In genomic region chr2:165268751-165269150, GRCh38 we compare ENCODE assay signal across 18 cellular contexts. TPM values are rescaled to one million over a fixed set of nuclear protein-coding genes. Genes with fewer than 3 reads are reported as not detected.
DNase-seq lines count a peak whose midpoint lies in the region; ATAC-seq and TF ChIP-seq lines count a peak whose summit lies in the region.
"Had no signal": no experiment of that assay in that cellular context is flagged by ENCODE, and none has a peak within 500 bp of the region (broad histone marks: within the 10 kb centered on the region; RNA-seq: fewer than 3 reads in every experiment).

No MANE protein-coding gene starts in this region.

- no peaks in the 10 kb centered on the region for H3K4me1 Mint-ChIP-seq in activated T-cell treated with anti-CD3 and anti-CD28 coated beads, Interleukin-2, amount 50 U/mL, for 4 hours (ENCODE audit: low read depth)

- no peak for TF ChIP-seq CTCF in thyroid gland (IDR thresholded peaks at IDR 0.05)

- no peak overlapping the region for H3K27ac ChIP-seq in thyroid gland
- H3K27ac ChIP-seq: colonic mucosa, heart left ventricle had no signal

- no peaks in the 10 kb centered on the region for H3K36me3 Mint-ChIP-seq in activated T-cell treated with anti-CD3 and anti-CD28 coated beads, Interleukin-2, amount 50 U/mL, for 4 hours (ENCODE audit: insufficient read depth)
- H3K36me3 Mint-ChIP-seq: IgD-negative memory B cell had no signal

- no peaks in the 10 kb centered on the region for H3K9me3 ChIP-seq in thyroid gland
- H3K9me3 ChIP-seq: colonic mucosa, heart left ventricle, mucosa of descending colon, SK-N-SH had no signal

- H3K27me3 Mint-ChIP-seq in activated T-cell treated with anti-CD3 and anti-CD28 coated beads, Interleukin-2, amount 50 U/mL, for 4 hours (ENCODE audit: low read depth): peaks cover 7% of the 10 kb centered on the region
- H3K27me3 Mint-ChIP-seq: IgD-negative memory B cell had no signal

- DNase-seq in activated T-cell treated with anti-CD3 and anti-CD28 coated beads, Interleukin-2, amount 50 U/mL, for 4 hours: no peak
- DNase-seq in activated T-cell treated with anti-CD3 and anti-CD28 coated beads, Interleukin-2, amount 50 U/mL, for 48 hours: no peak
- DNase-seq in stimulated activated naive CD8-positive, alpha-beta T cell treated with anti-CD3 and anti-CD28 coated beads, Interleukin-15, Interleukin-2, amounts not matched to agents 100 U/mL and 50 U/mL, for 24 hours: peak; percentile 13
- DNase-seq in HT-29 (ENCODE audit: low spot score) (no peak), thyroid gland (no peak), NCI-H2196 (lab: John Stamatoyannopoulos, UW; ENCODE audit: unreplicated experiment) (no peak)
- DNase-seq: amygdala, colonic mucosa, heart left ventricle, kidney glomerular epithelial cell, mucosa of descending colon, NCI-H1092, occipital lobe, SK-N-SH had no signal

- intact Hi-C loops in thyroid gland (cut with DNase I): no loop called here

- no peaks in the 10 kb centered on the region for H3K36me3 ChIP-seq in thyroid gland
- H3K36me3 ChIP-seq: colonic mucosa, heart left ventricle had no signal

- H3K4me3 ChIP-seq in thyroid gland (replicated peaks in 1 of 3): no peak overlapping the region
- H3K4me3 ChIP-seq: colonic mucosa, heart left ventricle, mucosa of descending colon, smooth muscle cell had no signal

- no peaks in the 10 kb centered on the region for H3K9me3 Mint-ChIP-seq in activated T-cell treated with anti-CD3 and anti-CD28 coated beads, Interleukin-2, amount 50 U/mL, for 4 hours

- TF ChIP-seq POLR2A in thyroid gland (IDR thresholded peaks at IDR 0.05): no peak

- no peaks in the 10 kb centered on the region for H3K27me3 ChIP-seq in thyroid gland
- H3K27me3 ChIP-seq: colonic mucosa, heart left ventricle had no signal

- no peak overlapping the region for H3K4me3 Mint-ChIP-seq in activated T-cell treated with anti-CD3 and anti-CD28 coated beads, Interleukin-2, amount 50 U/mL, for 4 hours
- H3K4me3 Mint-ChIP-seq: IgD-negative memory B cell had no signal

- H3K4me1 ChIP-seq in thyroid gland: no peaks in the 10 kb centered on the region
- H3K4me1 ChIP-seq: colonic mucosa had no signal

- ATAC-seq in activated T-cell treated with anti-CD3 and anti-CD28 coated beads, Interleukin-2, amount 50 U/mL, for 4 hours: peak; percentile 40 to 61
- ATAC-seq in GM21576 (IDR thresholded peaks at IDR 0.05; ENCODE audit: unreplicated experiment) (peak; percentile 68), HG03354 (IDR thresholded peaks at IDR 0.05; ENCODE audit: poor library complexity, severe bottlenecking, unreplicated experiment) (peak; percentile 67)
- ATAC-seq in stimulated activated naive CD8-positive, alpha-beta T cell treated with anti-CD3 and anti-CD28 coated beads, Interleukin-15, Interleukin-2, amounts not matched to agents 100 U/mL and 50 U/mL, for 24 hours: peak; percentile 93
- ATAC-seq: mucosa of descending colon had no signal

- 78 to 89% methylated on average over 2 of the region's 2 CpGs for WGBS in thyroid gland, 2 donors

RNA-seq across cellular contexts. Expression of gene SCN2A, which starts 29.5 kb away (rescaled TPM):
- under 1 TPM in 1 of 3 donors, not detected in 2; 0.05 TPM for total RNA-seq in activated T-cell treated with anti-CD3 and anti-CD28 coated beads, Interleukin-2, amount 50 U/mL, for 4 hours
- not detected in 2 replicates for total RNA-seq in HT-29 (2014; rRNA removed; shearing (Covaris generic))
- under 1 TPM; under 0.01 to 0.33 (median 0.15) TPM for total RNA-seq in thyroid gland
